1 cellular context compared by ENCODE assay signal in genomic region chr19:4057913-4058695, GRCh38.
A peak's percentile ranks its signal among the peaks of the same experiment; 100 is the strongest.
TF ChIP-seq lines count a peak whose summit lies in the region.

No MANE protein-coding gene starts in this region.

TF ChIP-seq in HepG2, 621 proteins besides CTCF, POLR2A, EP300 and RAD21 (continued from another document and continues in another):
- TF ChIP-seq PATZ1 (CRISPR knock-in tag; IDR thresholded peaks at IDR 0.05) (peak; percentile 96), ARHGAP35 (CRISPR knock-in tag; IDR thresholded peaks at IDR 0.05; ENCODE audit: borderline replicate concordance) (no peak), NR0B2 (CRISPR knock-in tag; IDR thresholded peaks at IDR 0.05) (0 out of 2 replicates have a peak, but pooled peaks have one; percentile 45), ZNF136 (CRISPR knock-in tag; IDR thresholded peaks at IDR 0.05; ENCODE audit: low read depth) (no peak; the same call in 1 of the 2 replicates), FOSL1 (CRISPR knock-in tag; IDR thresholded peaks at IDR 0.05; ENCODE audit: borderline replicate concordance) (peak; percentile 87), LBX2 (CRISPR knock-in tag; IDR thresholded peaks at IDR 0.05; ENCODE audit: borderline replicate concordance) (no peak), CREB3 (CRISPR knock-in tag; IDR thresholded peaks at IDR 0.05) (no peak), NFIC (IDR thresholded peaks at IDR 0.05; ENCODE audit: low read length) (no peak), PRDM15 (CRISPR knock-in tag; IDR thresholded peaks at IDR 0.05) (no peak), POLR2AphosphoS2 (IDR thresholded peaks at IDR 0.05; ENCODE audit: low read depth, low read length) (peak; percentile 94), ZBTB49 (CRISPR knock-in tag; IDR thresholded peaks at IDR 0.05; ENCODE audit: borderline replicate concordance) (no peak), CBX1 (IDR thresholded peaks at IDR 0.05; ENCODE audit: low read depth) (no peak), ZBTB34 (CRISPR knock-in tag; IDR thresholded peaks at IDR 0.05) (peak; percentile 81; the same call in 1 of the 2 replicates), STAT5B (CRISPR knock-in tag; IDR thresholded peaks at IDR 0.05) (no peak), CCAR2 (optimal IDR thresholded peaks at IDR 0.05; ENCODE audit: low read depth, low read length) (no peak), IRF1 (CRISPR knock-in tag; IDR thresholded peaks at IDR 0.05; ENCODE audit: low read depth) (no peak), CEBPB (IDR thresholded peaks at IDR 0.05; ENCODE audit: borderline replicate concordance, low read depth, low read length) (peak; percentile 94), ZNF710 (CRISPR knock-in tag; IDR thresholded peaks at IDR 0.05; ENCODE audit: borderline replicate concordance) (peak; percentile 26; the same call in 1 of the 2 replicates), IRF9 (CRISPR knock-in tag; IDR thresholded peaks at IDR 0.05; ENCODE audit: borderline replicate concordance) (peak; percentile 85; the same call in 1 of the 2 replicates), SKI (IDR thresholded peaks at IDR 0.05; ENCODE audit: partially characterized antibody) (peak; percentile 23), ZNF772 (CRISPR knock-in tag; IDR thresholded peaks at IDR 0.05) (no peak; the same call in 1 of the 2 replicates), ZBTB7A (CRISPR knock-in tag; IDR thresholded peaks at IDR 0.05) (peak; percentile 79), PRMT3 (CRISPR knock-in tag; IDR thresholded peaks at IDR 0.05; ENCODE audit: borderline replicate concordance, low read depth) (no peak), ZNF275 (CRISPR knock-in tag; IDR thresholded peaks at IDR 0.05; ENCODE audit: borderline replicate concordance) (no peak), ZNF503 (CRISPR knock-in tag; IDR thresholded peaks at IDR 0.05) (no peak), CBX5 (CRISPR knock-in tag; IDR thresholded peaks at IDR 0.05; ENCODE audit: borderline replicate concordance) (no peak; the same call in 1 of the 2 replicates), TOPORS (CRISPR knock-in tag; IDR thresholded peaks at IDR 0.05) (no peak), KMT2A (CRISPR knock-in tag; IDR thresholded peaks at IDR 0.05) (peak; percentile 60; the same call in 1 of the 2 replicates), ZNF589 (CRISPR knock-in tag; conservative IDR thresholded peaks at IDR 0.05) (no peak), ZNF788 (CRISPR knock-in tag; IDR thresholded peaks at IDR 0.05; ENCODE audit: borderline replicate concordance) (no peak; the same call in 1 of the 2 replicates), PBX3 (CRISPR knock-in tag; IDR thresholded peaks at IDR 0.05; ENCODE audit: borderline replicate concordance) (no peak)
